Comparison of ENCODE assay signal across 27 cellular contexts in genomic region chr2:84173041-84173440, GRCh38.
"Had no signal": no experiment of that assay in that cellular context is flagged by ENCODE, and none has a peak within 500 bp of the region (broad histone marks: within the 10 kb centered on the region; RNA-seq: fewer than 3 reads in every experiment).

No MANE protein-coding gene starts in this region.

- FAIRE-seq: colon, endometrium, endothelial cell of umbilical vein, frontal cortex had no signal

- H3K36me3 ChIP-seq: colonic mucosa, esophagus muscularis mucosa, esophagus squamous epithelium, gastrocnemius medialis, gastroesophageal sphincter, heart left ventricle, heart right ventricle had no signal

- H3K4me3 ChIP-seq: colonic mucosa, coronary artery, dorsolateral prefrontal cortex, esophagus muscularis mucosa, esophagus squamous epithelium, gastrocnemius medialis, gastroesophageal sphincter, heart left ventricle, heart right ventricle had no signal

- DNase-seq: colonic mucosa; cortex of kidney; dorsolateral prefrontal cortex; effector CD4-positive, alpha-beta T cell; effector CD8-positive, alpha-beta T cell; effector memory CD4-positive, alpha-beta T cell; effector memory CD8-positive, alpha-beta T cell; endodermal cell; erythroblast; esophagus squamous epithelium; foreskin fibroblast; foreskin keratinocyte; foreskin melanocyte; gastrocnemius medialis; glutamatergic neuron; head of caudate nucleus; heart left ventricle; heart right ventricle had no signal

- H3K27me3 ChIP-seq: colonic mucosa, esophagus muscularis mucosa, esophagus squamous epithelium, gastrocnemius medialis, gastroesophageal sphincter, heart left ventricle, heart right ventricle had no signal

- H3K27ac ChIP-seq: colonic mucosa, coronary artery, dorsolateral prefrontal cortex, epithelial cell of prostate, esophagus muscularis mucosa, esophagus squamous epithelium, foreskin keratinocyte, gastrocnemius medialis, gastroesophageal sphincter, heart left ventricle, heart right ventricle had no signal

- H3K4me1 ChIP-seq: colonic mucosa, esophagus muscularis mucosa, esophagus squamous epithelium, foreskin keratinocyte, gastrocnemius medialis, gastroesophageal sphincter, heart left ventricle, heart right ventricle had no signal

- ATAC-seq: effector memory CD8-positive, alpha-beta T cell; esophagus mucosa; foreskin keratinocyte; gastrocnemius medialis; gastroesophageal sphincter; heart left ventricle; heart right ventricle had no signal

- H3K9me3 ChIP-seq: colonic mucosa, esophagus muscularis mucosa, esophagus squamous epithelium, gastrocnemius medialis, gastroesophageal sphincter, heart left ventricle, heart right ventricle had no signal
